12 cellular contexts compared by ENCODE assay signal in genomic region chr10:6755891-6756460, GRCh38.
DNase-seq lines count a peak whose midpoint lies in the region; ATAC-seq, FAIRE-seq and TF ChIP-seq lines count a peak whose summit lies in the region.
"Had no signal": no experiment of that assay in that cellular context is flagged by ENCODE, and none has a peak within 500 bp of the region (broad histone marks: within the 10 kb centered on the region; RNA-seq: fewer than 3 reads in every experiment).

No MANE protein-coding gene starts in this region.

- FAIRE-seq in GM12891 (lab: Jason Lieb, UNC) (no peak), GM12878 (lab: Jason Lieb, UNC) (no peak)

- POLR2A ChIA-PET in GM12878 (lab: Charles Lee), result no interaction called here

- H3K4me3 ChIP-seq in GM12878, result no peak overlapping the region
- H3K4me3 ChIP-seq in body of pancreas, result no peak overlapping the region
- H3K4me3 ChIP-seq: cardiac muscle cell, ovary had no signal

- RAD21 ChIA-PET in GM12878 (lab: Charles Lee; ENCODE audit: unreplicated experiment), result no interaction called here

- ATAC-seq in HG02610 (IDR thresholded peaks at IDR 0.05; ENCODE audit: unreplicated experiment) (peak; percentile 75), GM12878 (peak; percentile 27; the same call in 1 of the 3 replicates), body of pancreas (no peak), HG02981 (IDR thresholded peaks at IDR 0.05; ENCODE audit: unreplicated experiment) (no peak)
- ATAC-seq: Panc1 had no signal

- CTCF ChIA-PET in GM12878 (lab: Yijun Ruan, JAX), result interaction anchor here (0.7 kb wide), 1 partner anchor 33 kb away, joined by 5 read pairs; no protein-coding TSS in a partner anchor

- H3K36me3 Mint-ChIP-seq in osteocyte (ENCODE audit: unreplicated experiment), result no peaks in the 10 kb centered on the region

- DNase-seq in GM12891 (ENCODE audit: insufficient read length, low spot score) (no peak), GM12878 (ENCODE audit: low read depth, low spot score) (no peak), osteocyte (ENCODE audit: extremely low spot score, unreplicated experiment) (peak; percentile 23), body of pancreas (no peak), SW480 (ENCODE audit: low spot score) (no peak)
- no peak for DNase-seq in stimulated activated CD4-positive, alpha-beta T cell treated with anti-CD3 and anti-CD28 coated beads, Interleukin-2, amount 100 ng/mL, for 24 hours
- DNase-seq: ovary had no signal

- no peaks in the 10 kb centered on the region for H4K20me1 ChIP-seq in GM12878 (ENCODE audit: control insufficient read depth, insufficient read depth)

- no peak overlapping the region for H3K4me3 Mint-ChIP-seq in osteocyte (ENCODE audit: unreplicated experiment)

- TF ChIP-seq POLR2A in GM12891 (IDR thresholded peaks at IDR 0.05; ENCODE audit: low read depth, low read length) (no peak), GM12878 (IDR thresholded peaks at IDR 0.05; ENCODE audit: low read depth, low read length) (no peak), body of pancreas (IDR thresholded peaks at IDR 0.05) (no peak)

- no peak overlapping the region for H3K4me2 ChIP-seq in GM12878 (ENCODE audit: control insufficient read depth, insufficient read depth)
- H3K4me2 ChIP-seq: KMS-11 had no signal

- H3K27me3 ChIP-seq in GM12878 (replicated peaks in 1 of 2; ENCODE audit: control insufficient read depth in 2 of 2, insufficient read depth in 2 of 2, low read length in 1 of 2) (peaks cover 0 to 2% of the 10 kb centered on the region in 2 experiments; a peak in 2 of 4 replicates), body of pancreas (no peaks in the 10 kb centered on the region)
- H3K27me3 ChIP-seq: ovary had no signal

- no peak overlapping the region for H3K9ac ChIP-seq in GM12878 (ENCODE audit: control insufficient read depth, insufficient read depth, low read length)
- H3K9ac ChIP-seq: KMS-11 had no signal

- TF ChIP-seq RAD21 in GM12878 (IDR thresholded peaks at IDR 0.05; ENCODE audit: insufficient read depth, low read depth, low read length), result no peak

- no peak for TF ChIP-seq EP300 in GM12878 (IDR thresholded peaks at IDR 0.05; ENCODE audit: borderline replicate concordance in 1 of 2, control insufficient read depth in 1 of 2, low read depth in 2 of 2, low read length in 2 of 2)

- H3K27ac Mint-ChIP-seq in osteocyte (ENCODE audit: unreplicated experiment), result peak overlapping the region; percentile 46

- in situ Hi-C loops in GM12878 (cut with MboI), result no loop called here

- 20% methylated on average over 7 of the region's 7 CpGs for WGBS in GM12878 (ENCODE audit: insufficient coverage, insufficient replicate concordance, low lambda C conversion rate, missing lambda C conversion rate)
- 52 to 56% methylated on average over 7 of the region's 7 CpGs for WGBS in body of pancreas, 2 donors

- no peaks in the 10 kb centered on the region for H3K79me2 ChIP-seq in GM12878 (ENCODE audit: control insufficient read depth, insufficient read depth, low read length)

- H3K36me3 ChIP-seq in GM12878 (ENCODE audit: control insufficient read depth in 2 of 2, insufficient read depth in 2 of 2, low read length in 1 of 2) (no peaks in the 10 kb centered on the region), body of pancreas (replicated peaks in 1 of 2; ENCODE audit: insufficient read depth in 1 of 2, low read depth in 2 of 2) (no peaks in the 10 kb centered on the region)
- H3K36me3 ChIP-seq: cardiac muscle cell, ovary had no signal

- SMC1A ChIA-PET in GM12878 (lab: Charles Lee; ENCODE audit: uncharacterized antibody, unreplicated experiment), result no interaction called here

- H3K4me1 ChIP-seq in GM12878 (ENCODE audit: control insufficient read depth, insufficient read depth, low read length), result no peaks in the 10 kb centered on the region
- no peaks in the 10 kb centered on the region for H3K4me1 ChIP-seq in body of pancreas

- intact Hi-C loops in GM12878 (cut with micrococcal nuclease; ENCODE audit: unreplicated experiment) (no loop called here), body of pancreas (cut with DNase I) (no loop called here)

- H3K27me3 Mint-ChIP-seq in osteocyte (ENCODE audit: unreplicated experiment), result peaks cover 13% of the 10 kb centered on the region

- no TSS peak for BruUV-seq in GM12878 (replicated peaks; lab: Mats Ljungman, UMichigan)

- H3K4me1 Mint-ChIP-seq in osteocyte (ENCODE audit: unreplicated experiment), result peaks cover 16% of the 10 kb centered on the region

- H3K27ac ChIP-seq in GM12878 (ENCODE audit: control insufficient read depth, insufficient read depth), result no peak overlapping the region
- no peak overlapping the region for H3K27ac ChIP-seq in body of pancreas
- H3K27ac ChIP-seq: cardiac muscle cell, KMS-11, ovary had no signal

- no peaks in the 10 kb centered on the region for H3K9me3 Mint-ChIP-seq in osteocyte (ENCODE audit: unreplicated experiment)

- H3K9me3 ChIP-seq in GM12878 (replicated peaks; ENCODE audit: control insufficient read depth, insufficient read depth, low read length) (no peaks in the 10 kb centered on the region; the same call in 2 of the 3 replicates), body of pancreas (no peaks in the 10 kb centered on the region)
- H3K9me3 ChIP-seq: ovary had no signal

- no peak for TF ChIP-seq CTCF in GM12878 (IDR thresholded peaks at IDR 0.05 in 2 of 3, conservative IDR thresholded peaks at IDR 0.05 in 1 of 3; ENCODE audit: control insufficient read depth in 2 of 3, extremely low read depth in 1 of 3, insufficient read depth in 1 of 3, low read depth in 3 of 3, low read length in 3 of 3)
- no peak for TF ChIP-seq CTCF in osteocyte (IDR thresholded peaks at IDR 0.05)
- TF ChIP-seq CTCF in body of pancreas (IDR thresholded peaks at IDR 0.05), result no peak

- no peak overlapping the region for H2AFZ ChIP-seq in GM12878 (ENCODE audit: control insufficient read depth, low read depth, low read length)

TF ChIP-seq in GM12891, 5 proteins besides CTCF, POLR2A, EP300 and RAD21:
- TF ChIP-seq PAX5 (IDR thresholded peaks at IDR 0.05; ENCODE audit: insufficient read depth, low read length, severe bottlenecking), result no peak
- TF ChIP-seq SPI1 (IDR thresholded peaks at IDR 0.05; ENCODE audit: low read depth, low read length), result no peak
- 0 out of 2 replicates have a peak, but pooled peaks have one; percentile 26 for TF ChIP-seq POU2F2 (IDR thresholded peaks at IDR 0.05; ENCODE audit: low read depth, low read length)

TF ChIP-seq in GM12878, 131 proteins besides CTCF, POLR2A, EP300 and RAD21:
- TF ChIP-seq ESRRA (IDR thresholded peaks at IDR 0.05; ENCODE audit: low read length) (no peak), HDAC2 (IDR thresholded peaks at IDR 0.05) (no peak), NFXL1 (IDR thresholded peaks at IDR 0.05; ENCODE audit: borderline replicate concordance) (no peak), EED (IDR thresholded peaks at IDR 0.05; ENCODE audit: low read depth) (no peak), GATAD2B (conservative IDR thresholded peaks at IDR 0.05; ENCODE audit: low read depth) (no peak), SREBF1 (IDR thresholded peaks at IDR 0.05; ENCODE audit: low read length) (no peak), PML (IDR thresholded peaks at IDR 0.05; ENCODE audit: low read length) (no peak), E4F1 (IDR thresholded peaks at IDR 0.05; ENCODE audit: borderline replicate concordance, partially characterized antibody) (no peak), SKIL (IDR thresholded peaks at IDR 0.05; ENCODE audit: low read depth, poor library complexity, severe bottlenecking) (no peak), PKNOX1 (IDR thresholded peaks at IDR 0.05) (no peak)

Comparison
In these comparisons a context has a peak if more than half of its experiments do, and no peak if none do; other contexts are left out.
1. ATAC-seq: peak in HG02610 (single experiment) and GM12878 (single experiment); none in body of pancreas (single experiment) and HG02981 (single experiment).